ENCODE assay signal across 8 cellular contexts in the genomic region with DNA sequence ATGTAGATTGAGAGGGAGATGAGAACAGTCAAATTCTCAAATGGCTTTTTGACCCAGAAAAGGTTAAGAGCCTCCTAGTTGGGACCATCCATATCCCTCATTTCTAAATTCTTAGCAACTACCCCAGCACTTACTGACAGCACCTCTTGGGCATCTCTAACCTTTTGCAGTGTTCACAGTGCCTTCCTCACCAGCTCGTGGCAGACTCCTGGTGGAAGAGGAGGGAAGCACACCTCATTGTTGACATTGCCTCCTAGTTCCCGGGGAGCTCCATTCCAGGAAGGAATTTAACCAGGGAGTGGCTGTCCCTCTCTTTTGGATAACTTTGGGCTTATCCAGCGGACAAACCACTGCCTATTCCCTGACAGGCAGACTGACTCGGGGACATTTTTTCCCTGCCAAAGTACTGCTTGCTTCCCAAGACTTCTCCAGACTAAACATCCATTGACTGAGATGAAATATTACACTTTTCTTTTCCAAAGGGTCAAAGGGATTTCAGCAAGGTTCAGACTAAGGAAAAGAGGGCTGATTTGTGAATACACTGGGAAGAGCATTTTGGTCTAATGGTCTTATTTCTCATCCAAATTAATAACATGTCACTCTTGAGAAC. TPM values are rescaled to one million over a fixed set of nuclear protein-coding genes. Genes with fewer than 3 reads are reported as not detected.
A peak's percentile ranks its signal among the peaks of the same experiment; 100 is the strongest.
DNase-seq lines count a peak whose midpoint lies in the region; ATAC-seq, FAIRE-seq and TF ChIP-seq lines count a peak whose summit lies in the region.

No MANE protein-coding gene starts in this region.

- no peaks in the 10 kb centered on the region for H3K36me3 ChIP-seq in esophagus squamous epithelium

- 13% methylated on average over 4 of the region's 4 CpGs for WGBS in esophagus squamous epithelium, 2 donors

- H3K36me3 Mint-ChIP-seq in neural crest cell (ENCODE audit: low read depth) (no peaks in the 10 kb centered on the region), type B pancreatic cell (no peaks in the 10 kb centered on the region)

- H3K27ac ChIP-seq in esophagus squamous epithelium = no peak overlapping the region

- H3K4me1 Mint-ChIP-seq in neural crest cell (peaks cover 3% of the 10 kb centered on the region), type B pancreatic cell (ENCODE audit: unreplicated experiment) (peaks cover 4% of the 10 kb centered on the region)

- no peak overlapping the region for H3K4me3 ChIP-seq in esophagus squamous epithelium

- ATAC-seq in HG03460 (IDR thresholded peaks at IDR 0.05; ENCODE audit: unreplicated experiment) (peak; percentile 48), GM18519 (IDR thresholded peaks at IDR 0.05; ENCODE audit: low FRiP score, unreplicated experiment) (no peak)

- DNase-seq in NCI-H82 treated with DMSO at 0.1 percent for 48 hours (lab: John Stamatoyannopoulos, UW; ENCODE audit: unreplicated experiment) (peak; percentile 43), esophagus squamous epithelium (lab: John Stamatoyannopoulos, UW) (no peak), neural crest cell (ENCODE audit: low read depth, low spot score) (peak; percentile 63), type B pancreatic cell (ENCODE audit: extremely low spot score, unreplicated experiment) (no peak)
- peak; percentile 65 for DNase-seq in activated CD8-positive, alpha-beta memory T cell treated with anti-CD3 and anti-CD28 coated beads, Interleukin-2, amount 50 U/mL, for 48 hours

- H3K4me3 Mint-ChIP-seq in neural crest cell (no peak overlapping the region), type B pancreatic cell (no peak overlapping the region)

- H3K27ac Mint-ChIP-seq in neural crest cell (ENCODE audit: unreplicated experiment) (no peak overlapping the region), type B pancreatic cell (no peak overlapping the region)

- H3K9me3 ChIP-seq in esophagus squamous epithelium = no peaks in the 10 kb centered on the region

- no peak for TF ChIP-seq POLR2A in esophagus squamous epithelium (IDR thresholded peaks at IDR 0.05)

- peaks cover 0 to 15% (median 8%) of the 10 kb centered on the region in 3 donors for H3K4me1 ChIP-seq in esophagus squamous epithelium

- no peaks in the 10 kb centered on the region for H3K27me3 ChIP-seq in esophagus squamous epithelium

- H3K9me3 Mint-ChIP-seq in neural crest cell = no peaks in the 10 kb centered on the region
- H3K9me3 Mint-ChIP-seq in type B pancreatic cell = no peaks in the 10 kb centered on the region

- no peaks in the 10 kb centered on the region for H3K27me3 Mint-ChIP-seq in neural crest cell (ENCODE audit: low read depth)
- peaks cover 4% of the 10 kb centered on the region for H3K27me3 Mint-ChIP-seq in type B pancreatic cell

- intact Hi-C loops in esophagus squamous epithelium (cut with DNase I) = loop anchor here (10.0 kb wide), 2 partner anchors 98 to 202 kb away; no protein-coding TSS in a partner anchor

- peak in 5 of 6 experiments; percentile 76 to 90 (median 82) for TF ChIP-seq CTCF in esophagus squamous epithelium (IDR thresholded peaks at IDR 0.05)
- TF ChIP-seq CTCF in neural crest cell (conservative IDR thresholded peaks at IDR 0.05) = peak; percentile 79
- peak; percentile 78 for TF ChIP-seq CTCF in type B pancreatic cell (conservative IDR thresholded peaks at IDR 0.05)

- FAIRE-seq in G401.6 (lab: Jason Lieb, UNC) = peak; percentile 77

RNA-seq across cellular contexts. Expression of gene OR6J1, which starts 9.0 kb away (rescaled TPM):
- total RNA-seq in esophagus squamous epithelium (not detected), neural crest cell (not detected in 2 replicates), type B pancreatic cell (ENCODE audit: low replicate concordance) (not detected in 2 replicates)

RNA-seq across cellular contexts. Expression of gene ABHD4, which starts 55.0 kb away (rescaled TPM):
- total RNA-seq in esophagus squamous epithelium (10 to 100 TPM; 22.9 to 45.4 (median 30.1) TPM), neural crest cell (11.2 and 11.6 TPM in 2 replicates), type B pancreatic cell (ENCODE audit: low replicate concordance) (34.1 and 71.0 TPM in 2 replicates)

Comparison
In these comparisons a context has a peak if more than half of its experiments do, and no peak if none do; other contexts are left out.
1. DNase-seq: peak in NCI-H82 treated with DMSO at 0.1 percent for 48 hours (single experiment), activated CD8-positive, alpha-beta memory T cell treated with anti-CD3 and anti-CD28 coated beads, Interleukin-2, amount 50 U/mL, for 48 hours (single experiment) and neural crest cell (single experiment); none in esophagus squamous epithelium (single experiment) and type B pancreatic cell (single experiment).
2. Peak in every context shown above with its lines, with median percentiles within 50 percentile points of each other: CTCF ChIP-seq.